Comparison of ENCODE assay signal across 2 cellular contexts in genomic region chr16:30535106-30535776, GRCh38.
TF ChIP-seq lines count a peak whose summit lies in the region.

No MANE protein-coding gene starts in this region.

TF ChIP-seq in IMR-90, 13 proteins besides CTCF, POLR2A, EP300 and RAD21:
- TF ChIP-seq MXI1 (IDR thresholded peaks at IDR 0.05; ENCODE audit: borderline replicate concordance, low read depth, low read length) (0 out of 2 replicates have a peak, but pooled peaks have one; percentile 25), CHD1 (IDR thresholded peaks at IDR 0.05; ENCODE audit: low read depth, low read length) (no peak), FOS (IDR thresholded peaks at IDR 0.05; ENCODE audit: low read depth, low read length) (no peak), MAFK (IDR thresholded peaks at IDR 0.05; ENCODE audit: low read depth, low read length) (no peak), MAZ (IDR thresholded peaks at IDR 0.05; ENCODE audit: borderline replicate concordance, low read depth, low read length) (no peak), NFE2L2 (IDR thresholded peaks at IDR 0.05; ENCODE audit: low read depth, low read length) (no peak)
TF ChIP-seq in IMR-90: peak in this region for 1.

TF ChIP-seq in liver, 16 proteins besides CTCF, POLR2A, EP300 and RAD21:
- no peak for TF ChIP-seq MAX (IDR thresholded peaks at IDR 0.05)
- TF ChIP-seq NR2F2 (IDR thresholded peaks at IDR 0.05) = no peak
- TF ChIP-seq FOXA1 (IDR thresholded peaks at IDR 0.05) = peak; percentile 8
- peak; percentile 7 to 22 for TF ChIP-seq JUND (IDR thresholded peaks at IDR 0.05)
- no peak for TF ChIP-seq EGR1 (IDR thresholded peaks at IDR 0.05; ENCODE audit: low read depth in 2 of 2)
- TF ChIP-seq TAF1 (conservative IDR thresholded peaks at IDR 0.05) = no peak
- TF ChIP-seq HNF4A (conservative IDR thresholded peaks at IDR 0.05) = peak in 1 of 2 donors; percentile 17
- peak; percentile 95 for TF ChIP-seq YY1 (IDR thresholded peaks at IDR 0.05)
- TF ChIP-seq ATF3 (IDR thresholded peaks at IDR 0.05) = no peak
- TF ChIP-seq FOXA2 (IDR thresholded peaks at IDR 0.05) = no peak
- TF ChIP-seq RXRA (IDR thresholded peaks at IDR 0.05) = no peak
- TF ChIP-seq ZBTB33 (IDR thresholded peaks at IDR 0.05) = no peak
- TF ChIP-seq GABPA (IDR thresholded peaks at IDR 0.05 in 1 of 2, conservative IDR thresholded peaks at IDR 0.05 in 1 of 2) = peak in 1 of 2 donors; percentile 3
- no peak for TF ChIP-seq HNF4G (IDR thresholded peaks at IDR 0.05)
- no peak for TF ChIP-seq REST (IDR thresholded peaks at IDR 0.05)
- TF ChIP-seq SP1 (IDR thresholded peaks at IDR 0.05) = peak; percentile 9
